ENCODE assay signal across 2 cellular contexts in genomic region chr1:15757575-15758401, GRCh38.
TF ChIP-seq lines count a peak whose summit lies in the region.

No MANE protein-coding gene starts in this region.

TF ChIP-seq in A549, 52 proteins besides CTCF, POLR2A, EP300 and RAD21:
- TF ChIP-seq JUNB (IDR thresholded peaks at IDR 0.05), result no peak
- TF ChIP-seq ZFP36 (IDR thresholded peaks at IDR 0.05; ENCODE audit: borderline replicate concordance, partially characterized antibody), result no peak
- TF ChIP-seq KDM5A (IDR thresholded peaks at IDR 0.05), result no peak
- no peak for TF ChIP-seq CHD2 (IDR thresholded peaks at IDR 0.05; ENCODE audit: low read length, partially characterized antibody)
- no peak for TF ChIP-seq HEYL (CRISPR knock-in tag; IDR thresholded peaks at IDR 0.05)
- TF ChIP-seq MAFK (IDR thresholded peaks at IDR 0.05; ENCODE audit: partially characterized antibody), result no peak
- no peak for TF ChIP-seq NR3C1 (IDR thresholded peaks at IDR 0.05)
- no peak for TF ChIP-seq HES2 (IDR thresholded peaks at IDR 0.05)
- TF ChIP-seq, protein P1, sequence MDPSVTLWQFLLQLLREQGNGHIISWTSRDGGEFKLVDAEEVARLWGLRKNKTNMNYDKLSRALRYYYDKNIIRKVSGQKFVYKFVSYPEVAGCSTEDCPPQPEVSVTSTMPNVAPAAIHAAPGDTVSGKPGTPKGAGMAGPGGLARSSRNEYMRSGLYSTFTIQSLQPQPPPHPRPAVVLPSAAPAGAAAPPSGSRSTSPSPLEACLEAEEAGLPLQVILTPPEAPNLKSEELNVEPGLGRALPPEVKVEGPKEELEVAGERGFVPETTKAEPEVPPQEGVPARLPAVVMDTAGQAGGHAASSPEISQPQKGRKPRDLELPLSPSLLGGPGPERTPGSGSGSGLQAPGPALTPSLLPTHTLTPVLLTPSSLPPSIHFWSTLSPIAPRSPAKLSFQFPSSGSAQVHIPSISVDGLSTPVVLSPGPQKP (IDR thresholded peaks at IDR 0.05; ENCODE audit: low read depth, low read length), result no peak
- TF ChIP-seq BHLHE40 (IDR thresholded peaks at IDR 0.05; ENCODE audit: low read depth, low read length), result no peak
- no peak for TF ChIP-seq MYC (IDR thresholded peaks at IDR 0.05; ENCODE audit: borderline replicate concordance, low read length)
- no peak for TF ChIP-seq RCOR1 (IDR thresholded peaks at IDR 0.05; ENCODE audit: low read depth, low read length)
- TF ChIP-seq, protein P2, sequence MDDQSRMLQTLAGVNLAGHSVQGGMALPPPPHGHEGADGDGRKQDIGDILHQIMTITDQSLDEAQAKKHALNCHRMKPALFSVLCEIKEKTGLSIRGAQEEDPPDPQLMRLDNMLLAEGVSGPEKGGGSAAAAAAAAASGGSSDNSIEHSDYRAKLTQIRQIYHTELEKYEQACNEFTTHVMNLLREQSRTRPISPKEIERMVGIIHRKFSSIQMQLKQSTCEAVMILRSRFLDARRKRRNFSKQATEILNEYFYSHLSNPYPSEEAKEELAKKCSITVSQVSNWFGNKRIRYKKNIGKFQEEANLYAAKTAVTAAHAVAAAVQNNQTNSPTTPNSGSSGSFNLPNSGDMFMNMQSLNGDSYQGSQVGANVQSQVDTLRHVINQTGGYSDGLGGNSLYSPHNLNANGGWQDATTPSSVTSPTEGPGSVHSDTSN (IDR thresholded peaks at IDR 0.05), result no peak
- TF ChIP-seq FOSB (CRISPR knock-in tag; IDR thresholded peaks at IDR 0.05), result no peak
- no peak for TF ChIP-seq SMC3 (IDR thresholded peaks at IDR 0.05)

TF ChIP-seq in IMR-90, 13 proteins besides CTCF, POLR2A, EP300 and RAD21:
- TF ChIP-seq RCOR1 (IDR thresholded peaks at IDR 0.05; ENCODE audit: insufficient replicate concordance, low read length) (no peak), CHD1 (IDR thresholded peaks at IDR 0.05; ENCODE audit: low read depth, low read length) (no peak), CEBPB (IDR thresholded peaks at IDR 0.05; ENCODE audit: low read depth, low read length) (no peak), MAZ (IDR thresholded peaks at IDR 0.05; ENCODE audit: borderline replicate concordance, low read depth, low read length) (no peak; the same call in 1 of the 2 replicates), SMC3 (IDR thresholded peaks at IDR 0.05; ENCODE audit: low read depth, low read length) (no peak), FOS (IDR thresholded peaks at IDR 0.05; ENCODE audit: low read depth, low read length) (no peak), USF2 (IDR thresholded peaks at IDR 0.05; ENCODE audit: low read depth, low read length) (no peak), MAFK (IDR thresholded peaks at IDR 0.05; ENCODE audit: low read depth, low read length) (no peak), NFE2L2 (IDR thresholded peaks at IDR 0.05; ENCODE audit: low read depth, low read length) (no peak), RFX5 (IDR thresholded peaks at IDR 0.05; ENCODE audit: low read depth, low read length) (no peak), BHLHE40 (IDR thresholded peaks at IDR 0.05; ENCODE audit: low read depth, low read length) (no peak)
- TF ChIP-seq, protein P1 (IDR thresholded peaks at IDR 0.05; ENCODE audit: borderline replicate concordance, low read depth, low read length), result no peak
